26 cellular contexts compared by ENCODE assay signal in the genomic region with DNA sequence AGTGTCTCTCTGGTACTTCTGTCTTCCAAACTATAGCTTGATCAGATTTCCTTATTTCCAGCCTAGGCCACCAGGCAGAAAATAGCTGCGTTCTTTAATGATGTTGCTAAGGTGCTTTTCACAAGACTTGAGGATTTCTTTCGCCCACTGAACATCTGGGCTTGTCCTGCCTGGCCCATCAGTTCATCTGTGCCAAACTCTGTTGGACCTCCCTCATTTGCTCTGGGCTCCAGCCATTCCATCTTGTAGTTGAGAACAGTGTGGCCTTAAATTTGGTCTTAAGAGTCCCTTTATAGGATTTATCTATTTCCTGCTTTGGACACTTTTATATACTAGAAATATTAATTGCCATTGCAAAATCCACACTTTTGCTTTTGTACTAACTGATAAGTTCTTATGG.
"Had no signal": no experiment of that assay in that cellular context is flagged by ENCODE, and none has a peak within 500 bp of the region (broad histone marks: within the 10 kb centered on the region; RNA-seq: fewer than 3 reads in every experiment).

No MANE protein-coding gene starts in this region.

- H3K4me1 ChIP-seq: foreskin keratinocyte, lower lobe of right lung, pancreas, thyroid gland had no signal

- H3K4me3 ChIP-seq: esophagus squamous epithelium, gastroesophageal sphincter, heart left ventricle, hepatocyte, lower lobe of right lung, mucosa of descending colon, pancreas, sigmoid colon, stomach, thyroid gland had no signal

- ATAC-seq: effector memory CD8-positive, alpha-beta T cell; foreskin keratinocyte; gastroesophageal sphincter; heart left ventricle; left lobe of liver; lower lobe of right lung; mucosa of descending colon; natural killer cell treated with Interleukin-12 subunit alpha and Interleukin-12 subunit beta and Interleukin-15 and Interleukin-18, amount 100 ng/mL, for 72 hours; pancreas; right cardiac atrium; stimulated activated effector memory CD8-positive, alpha-beta T cell treated with anti-CD3 and anti-CD28 coated beads, Interleukin-12 subunit alpha, Interleukin-12 subunit beta, amount 100 ng/mL, for 72 hours had no signal

- H3K27ac ChIP-seq: esophagus squamous epithelium, foreskin keratinocyte, gastroesophageal sphincter, hepatocyte, lower lobe of right lung, neutrophil, pancreas, thyroid gland had no signal

- DNase-seq: cerebellar nuclear complex; cortex of kidney; effector memory CD8-positive, alpha-beta T cell; erythroblast; esophagus squamous epithelium; foreskin keratinocyte; heart left ventricle; kidney; lower lobe of right lung; mucosa of descending colon; naive B cell; pancreas; right cardiac atrium; sigmoid colon; stimulated activated CD4-positive, alpha-beta T cell treated with anti-CD3 and anti-CD28 coated beads, Interleukin-2, amount 100 ng/mL, for 24 hours; stimulated activated CD4-positive, alpha-beta T cell treated with anti-CD3 and anti-CD28 coated beads, Interleukin-4, amount 100 ng/mL, for 24 hours; stimulated activated naive CD4-positive, alpha-beta T cell treated with Interleukin-2 at 50 U/mL for 16 hours; stomach; thyroid gland; trophoblast cell had no signal

- H3K27me3 ChIP-seq: esophagus squamous epithelium, foreskin keratinocyte, gastroesophageal sphincter, heart left ventricle, hepatocyte, neutrophil, pancreas, sigmoid colon, stomach, thyroid gland had no signal

- H3K4me2 ChIP-seq: hepatocyte had no signal

- H2AFZ ChIP-seq: hepatocyte had no signal

- H3K9me3 ChIP-seq: esophagus squamous epithelium, gastroesophageal sphincter, heart left ventricle, lower lobe of right lung, mucosa of descending colon, neutrophil, pancreas, sigmoid colon, stomach, thyroid gland had no signal
